ENCODE assay signal across 2 cellular contexts in the genomic region with DNA sequence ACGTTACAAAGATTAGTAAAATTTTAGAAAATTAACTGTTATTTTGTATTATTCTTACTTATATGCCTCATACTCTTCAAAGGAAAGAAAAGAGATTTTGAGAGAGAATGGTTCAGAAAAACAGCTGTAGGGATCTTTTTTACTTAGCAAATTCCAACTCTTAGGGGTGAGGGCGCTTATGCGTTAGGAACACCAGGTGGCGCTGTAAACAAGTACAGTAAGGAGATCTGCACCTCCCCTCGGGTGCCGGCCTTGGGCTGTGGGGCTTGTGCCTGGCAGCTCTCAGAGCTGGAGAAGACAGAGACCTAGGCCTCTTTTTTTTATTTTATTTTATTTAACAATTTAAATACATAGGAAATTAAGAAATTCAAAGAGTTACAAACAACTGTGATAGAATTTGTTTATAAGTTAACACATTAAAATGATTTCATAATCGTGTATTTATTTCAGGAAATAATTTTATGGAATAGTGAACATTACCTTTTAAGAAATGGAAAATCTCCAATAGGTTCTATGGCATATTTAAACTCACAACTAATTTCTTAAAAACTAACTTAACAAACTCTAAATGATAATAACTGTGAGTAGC.
TF ChIP-seq lines count a peak whose summit lies in the region.

No MANE protein-coding gene starts in this region.

TF ChIP-seq in IMR-90, 13 proteins besides CTCF, POLR2A, EP300 and RAD21:
- TF ChIP-seq MAZ (IDR thresholded peaks at IDR 0.05; ENCODE audit: borderline replicate concordance, low read depth, low read length) (peak; percentile 57), RFX5 (IDR thresholded peaks at IDR 0.05; ENCODE audit: low read depth, low read length) (no peak), SMC3 (IDR thresholded peaks at IDR 0.05; ENCODE audit: low read depth, low read length) (peak; percentile 95)

TF ChIP-seq in neural cell, 6 proteins besides CTCF, POLR2A, EP300 and RAD21:
- TF ChIP-seq EZH2 (IDR thresholded peaks at IDR 0.05; ENCODE audit: borderline replicate concordance, insufficient read depth, low read length, poor library complexity, severe bottlenecking) (no peak), SMC3 (conservative IDR thresholded peaks at IDR 0.05; ENCODE audit: poor library complexity) (peak; percentile 95)
- TF ChIP-seq, protein P1, sequence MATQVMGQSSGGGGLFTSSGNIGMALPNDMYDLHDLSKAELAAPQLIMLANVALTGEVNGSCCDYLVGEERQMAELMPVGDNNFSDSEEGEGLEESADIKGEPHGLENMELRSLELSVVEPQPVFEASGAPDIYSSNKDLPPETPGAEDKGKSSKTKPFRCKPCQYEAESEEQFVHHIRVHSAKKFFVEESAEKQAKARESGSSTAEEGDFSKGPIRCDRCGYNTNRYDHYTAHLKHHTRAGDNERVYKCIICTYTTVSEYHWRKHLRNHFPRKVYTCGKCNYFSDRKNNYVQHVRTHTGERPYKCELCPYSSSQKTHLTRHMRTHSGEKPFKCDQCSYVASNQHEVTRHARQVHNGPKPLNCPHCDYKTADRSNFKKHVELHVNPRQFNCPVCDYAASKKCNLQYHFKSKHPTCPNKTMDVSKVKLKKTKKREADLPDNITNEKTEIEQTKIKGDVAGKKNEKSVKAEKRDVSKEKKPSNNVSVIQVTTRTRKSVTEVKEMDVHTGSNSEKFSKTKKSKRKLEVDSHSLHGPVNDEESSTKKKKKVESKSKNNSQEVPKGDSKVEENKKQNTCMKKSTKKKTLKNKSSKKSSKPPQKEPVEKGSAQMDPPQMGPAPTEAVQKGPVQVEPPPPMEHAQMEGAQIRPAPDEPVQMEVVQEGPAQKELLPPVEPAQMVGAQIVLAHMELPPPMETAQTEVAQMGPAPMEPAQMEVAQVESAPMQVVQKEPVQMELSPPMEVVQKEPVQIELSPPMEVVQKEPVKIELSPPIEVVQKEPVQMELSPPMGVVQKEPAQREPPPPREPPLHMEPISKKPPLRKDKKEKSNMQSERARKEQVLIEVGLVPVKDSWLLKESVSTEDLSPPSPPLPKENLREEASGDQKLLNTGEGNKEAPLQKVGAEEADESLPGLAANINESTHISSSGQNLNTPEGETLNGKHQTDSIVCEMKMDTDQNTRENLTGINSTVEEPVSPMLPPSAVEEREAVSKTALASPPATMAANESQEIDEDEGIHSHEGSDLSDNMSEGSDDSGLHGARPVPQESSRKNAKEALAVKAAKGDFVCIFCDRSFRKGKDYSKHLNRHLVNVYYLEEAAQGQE (IDR thresholded peaks at IDR 0.05; ENCODE audit: borderline replicate concordance): no peak
TF ChIP-seq in neural cell: peak in this region for 1.
